Comparison of ENCODE assay signal across 8 cellular contexts in the genomic region with DNA sequence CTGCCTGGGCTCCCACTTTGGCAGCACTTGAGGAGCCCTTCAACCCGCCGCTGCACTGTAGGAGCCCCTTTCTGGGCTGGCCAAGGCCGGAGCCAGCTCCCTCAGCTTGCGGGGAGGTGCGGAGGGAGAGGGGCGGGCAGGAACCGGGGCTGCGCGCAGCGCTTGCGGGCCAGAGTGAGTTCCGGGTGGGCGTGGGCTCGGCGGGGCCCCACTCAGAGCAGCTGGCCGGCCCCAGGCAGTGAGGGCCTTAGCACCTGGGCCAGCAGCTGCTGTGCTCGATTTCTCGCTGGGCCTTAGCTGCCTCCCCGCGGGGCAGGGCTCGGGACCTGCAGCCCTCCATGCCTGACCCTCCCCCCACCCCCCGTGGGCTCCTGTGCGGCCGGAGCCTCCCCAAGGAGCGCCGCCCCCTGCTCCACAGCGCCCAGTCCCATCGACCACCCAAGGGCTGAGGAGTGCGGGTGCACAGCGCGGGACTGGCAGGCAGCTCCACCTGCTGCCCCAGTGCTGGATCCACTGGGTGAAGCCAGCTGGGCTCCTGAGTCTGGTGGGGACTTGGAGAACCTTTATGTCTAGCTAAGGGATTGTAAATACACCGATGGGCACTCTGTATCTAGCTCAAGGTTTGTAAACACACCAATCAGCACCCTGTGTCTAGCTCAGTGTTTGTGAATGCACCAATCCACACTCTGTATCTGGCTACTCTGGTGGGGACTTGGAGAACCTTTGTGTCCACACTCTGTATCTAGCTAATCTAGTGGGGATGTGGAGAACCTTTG. TPM values are rescaled to one million over a fixed set of nuclear protein-coding genes. Genes with fewer than 3 reads are reported as not detected.
DNase-seq lines count a peak whose midpoint lies in the region; ATAC-seq and TF ChIP-seq lines count a peak whose summit lies in the region.
"Not testable (repeated sequence)": the region's sequence is repeated elsewhere in the genome, so short reads cannot be mapped to it uniquely, and the experiment has no call there.
"Had no signal": no experiment of that assay in that cellular context is flagged by ENCODE, and none has a peak within 500 bp of the region (broad histone marks: within the 10 kb centered on the region; RNA-seq: fewer than 3 reads in every experiment).

No MANE protein-coding gene starts in this region.

- POLR2A ChIA-PET in CD4-positive, alpha-beta T cell (lab: Charles Lee); T-cell (lab: Charles Lee): not testable (repeated sequence)
- POLR2A ChIA-PET in activated CD4-positive, alpha-beta memory T cell treated with anti-CD3 and anti-CD28 coated beads for 36 hours (lab: Charles Lee), result interaction anchor here (1.2 to 1.6 kb wide), 3 partner anchors 26 to 54 kb away, joined by 3 to 5 read pairs (median 3); no protein-coding TSS in a partner anchor
- POLR2A ChIA-PET in naive thymus-derived CD8-positive, alpha-beta T cell (lab: Charles Lee), result interaction anchor here (0.5 kb wide), 1 partner anchor 119 kb away, joined by 4 read pairs; no protein-coding TSS in a partner anchor

- not testable (repeated sequence) for H3K27me3 ChIP-seq in CD4-positive, alpha-beta T cell (ENCODE audit: control insufficient read depth, insufficient read depth, low read length)

- H3K27ac ChIP-seq in CD4-positive, alpha-beta T cell (ENCODE audit: low read depth, low read length), result not testable (repeated sequence)

- H3K36me3 Mint-ChIP-seq in CD4-positive, alpha-beta T cell (ENCODE audit: low read depth); T-cell; activated CD4-positive, alpha-beta memory T cell treated with anti-CD3 and anti-CD28 coated beads for 36 hours; activated T-helper 1 cell treated with anti-CD3 and anti-CD28 coated beads, Interleukin-12 subunit alpha, Interleukin-12 subunit beta, Interleukin-2, Interleukin-4 antibody, amounts not matched to agents 30 ng/mL and 10 ng/mL and 1 ng/mL, durations not matched to agents 14 hours and 24 hours and 36 hours (ENCODE audit: low read depth); activated naive CD8-positive, alpha-beta T cell treated with anti-CD3 and anti-CD28 coated beads, Interleukin-2, amount 50 U/mL, for 24 hours (ENCODE audit: low read depth); naive thymus-derived CD8-positive, alpha-beta T cell: not testable (repeated sequence)

- CTCF ChIA-PET in CD4-positive, alpha-beta T cell (lab: Charles Lee), result interaction anchor here (1.0 to 2.7 kb wide), 3 partner anchors 13 to 181 kb away, joined by 3 to 13 read pairs (median 3); partner anchors contain the start of gene CES3
- CTCF ChIA-PET in T-cell (lab: Charles Lee), result interaction anchor here in 1 of 2 donors (0.6 kb wide), 1 partner anchor 10 kb away, joined by 3 read pairs; no protein-coding TSS in a partner anchor
- CTCF ChIA-PET in activated CD4-positive, alpha-beta memory T cell treated with anti-CD3 and anti-CD28 coated beads for 36 hours (lab: Charles Lee), result interaction anchor here (0.6 to 2.7 kb wide), 8 partner anchors 12 to 183 kb away, joined by 3 to 25 read pairs (median 8); partner anchors contain the start of gene CES3

- peak overlapping the region; percentile 85 for H3K4me3 Mint-ChIP-seq in CD4-positive, alpha-beta T cell
- peak overlapping the region; percentile 66 to 77 (median 69) for H3K4me3 Mint-ChIP-seq in T-cell
- peak overlapping the region; percentile 72 for H3K4me3 Mint-ChIP-seq in activated CD4-positive, alpha-beta memory T cell treated with anti-CD3 and anti-CD28 coated beads for 36 hours
- peak overlapping the region; percentile 80 for H3K4me3 Mint-ChIP-seq in activated T-helper 1 cell treated with anti-CD3 and anti-CD28 coated beads, Interleukin-12 subunit alpha, Interleukin-12 subunit beta, Interleukin-2, Interleukin-4 antibody, amounts not matched to agents 30 ng/mL and 10 ng/mL and 1 ng/mL, durations not matched to agents 14 hours and 24 hours and 36 hours
- peak overlapping the region; percentile 35 for H3K4me3 Mint-ChIP-seq in activated naive CD8-positive, alpha-beta T cell treated with anti-CD3 and anti-CD28 coated beads, Interleukin-2, amount 50 U/mL, for 24 hours
- peak overlapping the region in 7 of 10 donors; percentile 54 to 86 (median 74) for H3K4me3 Mint-ChIP-seq in naive thymus-derived CD8-positive, alpha-beta T cell

- H3K9me3 Mint-ChIP-seq in CD4-positive, alpha-beta T cell; T-cell; activated CD4-positive, alpha-beta memory T cell treated with anti-CD3 and anti-CD28 coated beads for 36 hours; activated T-helper 1 cell treated with anti-CD3 and anti-CD28 coated beads, Interleukin-12 subunit alpha, Interleukin-12 subunit beta, Interleukin-2, Interleukin-4 antibody, amounts not matched to agents 30 ng/mL and 10 ng/mL and 1 ng/mL, durations not matched to agents 14 hours and 24 hours and 36 hours; activated naive CD8-positive, alpha-beta T cell treated with anti-CD3 and anti-CD28 coated beads, Interleukin-2, amount 50 U/mL, for 24 hours; naive thymus-derived CD8-positive, alpha-beta T cell: not testable (repeated sequence)

- H3K4me1 Mint-ChIP-seq in CD4-positive, alpha-beta T cell (ENCODE audit: low read depth), result not testable (repeated sequence)
- H3K4me1 Mint-ChIP-seq in T-cell, result peaks cover 0 to 15% (median 7%) of the 10 kb centered on the region in 3 donors
- peaks cover 35% of the 10 kb centered on the region for H3K4me1 Mint-ChIP-seq in activated CD4-positive, alpha-beta memory T cell treated with anti-CD3 and anti-CD28 coated beads for 36 hours (ENCODE audit: low read depth)
- peaks cover 39% of the 10 kb centered on the region for H3K4me1 Mint-ChIP-seq in activated T-helper 1 cell treated with anti-CD3 and anti-CD28 coated beads, Interleukin-12 subunit alpha, Interleukin-12 subunit beta, Interleukin-2, Interleukin-4 antibody, amounts not matched to agents 30 ng/mL and 10 ng/mL and 1 ng/mL, durations not matched to agents 14 hours and 24 hours and 36 hours (ENCODE audit: low read depth)
- peaks cover 24% of the 10 kb centered on the region for H3K4me1 Mint-ChIP-seq in activated naive CD8-positive, alpha-beta T cell treated with anti-CD3 and anti-CD28 coated beads, Interleukin-2, amount 50 U/mL, for 24 hours
- peaks cover 4 to 14% (median 10%) of the 10 kb centered on the region in 4 donors for H3K4me1 Mint-ChIP-seq in naive thymus-derived CD8-positive, alpha-beta T cell

- DNase-seq in CD4-positive, alpha-beta T cell; T-cell; activated CD4-positive, alpha-beta memory T cell treated with anti-CD3 and anti-CD28 coated beads for 36 hours; activated T-helper 1 cell treated with anti-CD3 and anti-CD28 coated beads, Interleukin-12 subunit alpha, Interleukin-12 subunit beta, Interleukin-2, Interleukin-4 antibody, amounts not matched to agents 30 ng/mL and 10 ng/mL and 1 ng/mL, durations not matched to agents 14 hours and 24 hours and 36 hours (ENCODE audit: low spot score); activated naive CD8-positive, alpha-beta T cell treated with anti-CD3 and anti-CD28 coated beads, Interleukin-2, amount 50 U/mL, for 24 hours; naive thymus-derived CD8-positive, alpha-beta T cell: not testable (repeated sequence)

- ATAC-seq in CD4-positive, alpha-beta T cell (ENCODE audit: poor library complexity); T-cell (replicated peaks in 1 of 4); activated naive CD8-positive, alpha-beta T cell treated with anti-CD3 and anti-CD28 coated beads, Interleukin-2, amount 50 U/mL, for 24 hours; naive thymus-derived CD8-positive, alpha-beta T cell: not testable (repeated sequence)

- H3K27ac Mint-ChIP-seq in CD4-positive, alpha-beta T cell; T-cell: not testable (repeated sequence)
- peak overlapping the region; percentile 70 for H3K27ac Mint-ChIP-seq in activated CD4-positive, alpha-beta memory T cell treated with anti-CD3 and anti-CD28 coated beads for 36 hours
- H3K27ac Mint-ChIP-seq in activated T-helper 1 cell treated with anti-CD3 and anti-CD28 coated beads, Interleukin-12 subunit alpha, Interleukin-12 subunit beta, Interleukin-2, Interleukin-4 antibody, amounts not matched to agents 30 ng/mL and 10 ng/mL and 1 ng/mL, durations not matched to agents 14 hours and 24 hours and 36 hours, result peak overlapping the region; percentile 80
- H3K27ac Mint-ChIP-seq in activated naive CD8-positive, alpha-beta T cell treated with anti-CD3 and anti-CD28 coated beads, Interleukin-2, amount 50 U/mL, for 24 hours, result peak overlapping the region; percentile 7
- peak overlapping the region in 2 of 10 donors; percentile 6 to 58 for H3K27ac Mint-ChIP-seq in naive thymus-derived CD8-positive, alpha-beta T cell

- not testable (repeated sequence) for H3K9me3 ChIP-seq in CD4-positive, alpha-beta T cell (ENCODE audit: control insufficient read depth, low read length)

- not testable (repeated sequence) for H3K27me3 Mint-ChIP-seq in CD4-positive, alpha-beta T cell; T-cell; activated CD4-positive, alpha-beta memory T cell treated with anti-CD3 and anti-CD28 coated beads for 36 hours; activated T-helper 1 cell treated with anti-CD3 and anti-CD28 coated beads, Interleukin-12 subunit alpha, Interleukin-12 subunit beta, Interleukin-2, Interleukin-4 antibody, amounts not matched to agents 30 ng/mL and 10 ng/mL and 1 ng/mL, durations not matched to agents 14 hours and 24 hours and 36 hours (ENCODE audit: insufficient read depth); activated naive CD8-positive, alpha-beta T cell treated with anti-CD3 and anti-CD28 coated beads, Interleukin-2, amount 50 U/mL, for 24 hours; naive thymus-derived CD8-positive, alpha-beta T cell

- intact Hi-C loops in CD4-positive, alpha-beta T cell (cut with DNase I, micrococcal nuclease), result loop anchor here in 1 of 2 experiments (10.0 kb wide), 1 partner anchor 440 kb away; the partner anchor contains the start of gene ZDHHC1
- intact Hi-C loops in activated CD4-positive, alpha-beta memory T cell treated with anti-CD3 and anti-CD28 coated beads for 36 hours (cut with micrococcal nuclease); activated T-helper 1 cell treated with anti-CD3 and anti-CD28 coated beads, Interleukin-12 subunit alpha, Interleukin-12 subunit beta, Interleukin-2, Interleukin-4 antibody, amounts not matched to agents 30 ng/mL and 10 ng/mL and 1 ng/mL, durations not matched to agents 14 hours and 24 hours and 36 hours (cut with micrococcal nuclease): not testable (repeated sequence)

- not testable (repeated sequence) for TF ChIP-seq CTCF in CD4-positive, alpha-beta T cell (IDR thresholded peaks at IDR 0.05)

RNA-seq across cellular contexts. Expression of gene CES3, which starts 13.3 kb away (rescaled TPM):
- total RNA-seq in CD4-positive, alpha-beta T cell, result 1 to 10 TPM; 1.1 to 1.3 TPM
- under 1 TPM; 0.10 to 0.88 (median 0.58) TPM for total RNA-seq in T-cell
- total RNA-seq in activated CD4-positive, alpha-beta memory T cell treated with anti-CD3 and anti-CD28 coated beads for 36 hours, result 1 to 10 TPM; 1.6 to 3.0 TPM
- 5.6 and 7.3 TPM in 2 replicates for total RNA-seq in activated T-helper 1 cell treated with anti-CD3 and anti-CD28 coated beads, Interleukin-12 subunit alpha, Interleukin-12 subunit beta, Interleukin-2, Interleukin-4 antibody, amounts not matched to agents 30 ng/mL and 10 ng/mL and 1 ng/mL, durations not matched to agents 14 hours and 24 hours and 36 hours
- total RNA-seq in naive thymus-derived CD8-positive, alpha-beta T cell, result under 1 TPM; 0.10 to 0.16 TPM
- not detected for polyA plus RNA-seq in naive thymus-derived CD8-positive, alpha-beta T cell

RNA-seq across cellular contexts. Expression of gene CES4A, which starts 14.0 kb away (rescaled TPM):
- 10 to 100 TPM; 14.9 to 16.0 TPM for total RNA-seq in CD4-positive, alpha-beta T cell
- 10 to 100 TPM; 12.4 to 20.7 (median 17.0) TPM for total RNA-seq in T-cell
- 10 to 100 TPM; 25.0 to 25.9 TPM for total RNA-seq in activated CD4-positive, alpha-beta memory T cell treated with anti-CD3 and anti-CD28 coated beads for 36 hours
- 33.2 and 34.2 TPM in 2 replicates for total RNA-seq in activated T-helper 1 cell treated with anti-CD3 and anti-CD28 coated beads, Interleukin-12 subunit alpha, Interleukin-12 subunit beta, Interleukin-2, Interleukin-4 antibody, amounts not matched to agents 30 ng/mL and 10 ng/mL and 1 ng/mL, durations not matched to agents 14 hours and 24 hours and 36 hours
- 10 to 100 TPM; 10.0 to 13.7 TPM for total RNA-seq in naive thymus-derived CD8-positive, alpha-beta T cell
- polyA plus RNA-seq in naive thymus-derived CD8-positive, alpha-beta T cell, result 1 to 10 TPM in 2 of 3 donors, under 1 TPM in 1; 0.83 to 2.4 (median 1.5) TPM
- total RNA-seq: M059J had no signal

RNA-seq across cellular contexts. Expression of gene CES2, which starts 39.0 kb away (rescaled TPM):
- total RNA-seq in CD4-positive, alpha-beta T cell, result 10 to 100 TPM; 59.3 to 62.6 TPM
- 10 to 100 TPM; 35.3 to 56.5 (median 50.2) TPM for total RNA-seq in T-cell
- 10 to 100 TPM; 32.5 to 32.7 TPM for total RNA-seq in activated CD4-positive, alpha-beta memory T cell treated with anti-CD3 and anti-CD28 coated beads for 36 hours
- total RNA-seq in activated T-helper 1 cell treated with anti-CD3 and anti-CD28 coated beads, Interleukin-12 subunit alpha, Interleukin-12 subunit beta, Interleukin-2, Interleukin-4 antibody, amounts not matched to agents 30 ng/mL and 10 ng/mL and 1 ng/mL, durations not matched to agents 14 hours and 24 hours and 36 hours, result 34.3 and 36.6 TPM in 2 replicates
- 10 to 100 TPM; 56.7 to 62.7 TPM for total RNA-seq in naive thymus-derived CD8-positive, alpha-beta T cell
- 10 to 100 TPM; 21.1 to 31.2 (median 31.2) TPM for polyA plus RNA-seq in naive thymus-derived CD8-positive, alpha-beta T cell

RNA-seq across cellular contexts. Expression of gene CIAO2B, which starts 40.1 kb away (rescaled TPM):
- 10 to 100 TPM; 58.6 to 70.4 TPM for total RNA-seq in CD4-positive, alpha-beta T cell
- 10 to 100 TPM; 55.3 to 66.8 (median 62.4) TPM for total RNA-seq in T-cell
- total RNA-seq in activated CD4-positive, alpha-beta memory T cell treated with anti-CD3 and anti-CD28 coated beads for 36 hours, result 100 to 1,000 TPM; 195 to 204 TPM
- total RNA-seq in activated T-helper 1 cell treated with anti-CD3 and anti-CD28 coated beads, Interleukin-12 subunit alpha, Interleukin-12 subunit beta, Interleukin-2, Interleukin-4 antibody, amounts not matched to agents 30 ng/mL and 10 ng/mL and 1 ng/mL, durations not matched to agents 14 hours and 24 hours and 36 hours, result 162 and 164 TPM in 2 replicates
- 10 to 100 TPM; 57.6 to 64.4 TPM for total RNA-seq in naive thymus-derived CD8-positive, alpha-beta T cell
- polyA plus RNA-seq in naive thymus-derived CD8-positive, alpha-beta T cell, result 100 to 1,000 TPM in 1 of 3 donors, 10 to 100 TPM in 2; 86.1 to 110 (median 91.3) TPM

RNA-seq across cellular contexts. Expression of gene RRAD, which starts 49.0 kb away (rescaled TPM):
- total RNA-seq in CD4-positive, alpha-beta T cell, result under 1 TPM; 0.28 to 0.49 TPM
- total RNA-seq in T-cell, result 1 to 10 TPM in 1 of 5 donors, under 1 TPM in 3, not detected in 1; 0.28 to 1.1 (median 0.53) TPM
- total RNA-seq in activated CD4-positive, alpha-beta memory T cell treated with anti-CD3 and anti-CD28 coated beads for 36 hours, result under 1 TPM; 0.48 to 0.65 TPM
- total RNA-seq in activated T-helper 1 cell treated with anti-CD3 and anti-CD28 coated beads, Interleukin-12 subunit alpha, Interleukin-12 subunit beta, Interleukin-2, Interleukin-4 antibody, amounts not matched to agents 30 ng/mL and 10 ng/mL and 1 ng/mL, durations not matched to agents 14 hours and 24 hours and 36 hours, result 0.83 and 0.93 TPM in 2 replicates
- total RNA-seq in naive thymus-derived CD8-positive, alpha-beta T cell, result under 1 TPM in 1 of 2 experiments, not detected in 1; 0.55 TPM
- not detected for polyA plus RNA-seq in naive thymus-derived CD8-positive, alpha-beta T cell
- total RNA-seq: GM23338 had no signal

Comparison
In these comparisons a context has a peak if more than half of its experiments do, and no peak if none do; other contexts are left out.
1. H3K4me3 Mint-ChIP-seq: peak in every context shown above with its lines; median percentile 85 in CD4-positive, alpha-beta T cell; 80 in activated T-helper 1 cell treated with anti-CD3 and anti-CD28 coated beads, Interleukin-12 subunit alpha, Interleukin-12 subunit beta, Interleukin-2, Interleukin-4 antibody, amounts not matched to agents 30 ng/mL and 10 ng/mL and 1 ng/mL, durations not matched to agents 14 hours and 24 hours and 36 hours; 74 in naive thymus-derived CD8-positive, alpha-beta T cell; 72 in activated CD4-positive, alpha-beta memory T cell treated with anti-CD3 and anti-CD28 coated beads for 36 hours; 69 in T-cell; 35 in activated naive CD8-positive, alpha-beta T cell treated with anti-CD3 and anti-CD28 coated beads, Interleukin-2, amount 50 U/mL, for 24 hours.